Comparison of ENCODE assay signal across 22 cellular contexts in genomic region chr7:127673902-127674301, GRCh38. TPM values are rescaled to one million over a fixed set of nuclear protein-coding genes. Genes with fewer than 3 reads are reported as not detected.
DNase-seq lines count a peak whose midpoint lies in the region; ATAC-seq and TF ChIP-seq lines count a peak whose summit lies in the region.
"Had no signal": no experiment of that assay in that cellular context is flagged by ENCODE, and none has a peak within 500 bp of the region (broad histone marks: within the 10 kb centered on the region; RNA-seq: fewer than 3 reads in every experiment).

No MANE protein-coding gene starts in this region.

- H3K4me1 ChIP-seq in GM23338 (ENCODE audit: insufficient read depth), result peaks cover 48% of the 10 kb centered on the region
- H3K4me1 ChIP-seq: colonic mucosa had no signal

- H3K4me2 ChIP-seq in GM23338, result peak overlapping the region; percentile 24; the same call in 1 of the 2 replicates

- H3K27me3 Mint-ChIP-seq in GM23338 (ENCODE audit: insufficient read depth, low read depth, poor library complexity) (peaks cover 13% of the 10 kb centered on the region), osteocyte (ENCODE audit: unreplicated experiment) (no peaks in the 10 kb centered on the region)
- no peaks in the 10 kb centered on the region for H3K27me3 Mint-ChIP-seq in activated T-helper 2 cell treated with anti-CD3 and anti-CD28 coated beads, Interferon-gamma antibody, Interleukin-2, Interleukin-4, amounts not matched to agents 10 μg/mL and 5 μg/mL and 100 μg/mL, durations not matched to agents 14 hours and 24 hours and 36 hours (ENCODE audit: low read depth)
- H3K27me3 Mint-ChIP-seq: activated naive CD4-positive, alpha-beta T cell treated with anti-CD3 and anti-CD28 coated beads, Interleukin-2, amount 50 U/mL, for 24 hours; CD4-positive, alpha-beta T cell; T-cell had no signal

- H4K20me1 ChIP-seq in GM23338 (replicated peaks; ENCODE audit: insufficient read depth), result peaks cover 24% of the 10 kb centered on the region

- peaks cover 5% of the 10 kb centered on the region; the same call in 1 of the 2 replicates for H3K36me3 ChIP-seq in GM23338 (ENCODE audit: insufficient read depth)
- H3K36me3 ChIP-seq: colonic mucosa, neutrophil, suprapubic skin had no signal

- TF ChIP-seq CTCF in GM23338 (conservative IDR thresholded peaks at IDR 0.05; ENCODE audit: low read depth in 2 of 2), result no peak
- no peak for TF ChIP-seq CTCF in fibroblast of mammary gland (conservative IDR thresholded peaks at IDR 0.05; ENCODE audit: control insufficient read depth, insufficient read depth, low read depth, low read length)
- no peak for TF ChIP-seq CTCF in osteocyte (IDR thresholded peaks at IDR 0.05)

- H3K27ac ChIP-seq in GM23338 (ENCODE audit: low read depth), result peak overlapping the region; percentile 74
- H3K27ac ChIP-seq: colonic mucosa, gastrocnemius medialis, neutrophil, suprapubic skin had no signal

- H3K79me2 ChIP-seq in GM23338 (replicated peaks; ENCODE audit: insufficient read depth), result peaks cover 100% of the 10 kb centered on the region

- intact Hi-C loops in activated T-helper 2 cell treated with anti-CD3 and anti-CD28 coated beads, Interferon-gamma antibody, Interleukin-2, Interleukin-4, amounts not matched to agents 10 μg/mL and 5 μg/mL and 100 μg/mL, durations not matched to agents 14 hours and 24 hours and 36 hours (cut with micrococcal nuclease), result no loop called here

- ATAC-seq in GM23338 (peak; percentile 78), GM21390 (IDR thresholded peaks at IDR 0.05; ENCODE audit: unreplicated experiment) (no peak), HG02571 (IDR thresholded peaks at IDR 0.05; ENCODE audit: unreplicated experiment) (no peak)
- ATAC-seq: gastrocnemius medialis, T-cell had no signal

- H3K9me3 Mint-ChIP-seq in GM23338 (no peaks in the 10 kb centered on the region), osteocyte (ENCODE audit: unreplicated experiment) (no peaks in the 10 kb centered on the region)
- H3K9me3 Mint-ChIP-seq in activated T-helper 2 cell treated with anti-CD3 and anti-CD28 coated beads, Interferon-gamma antibody, Interleukin-2, Interleukin-4, amounts not matched to agents 10 μg/mL and 5 μg/mL and 100 μg/mL, durations not matched to agents 14 hours and 24 hours and 36 hours, result no peaks in the 10 kb centered on the region
- H3K9me3 Mint-ChIP-seq: activated naive CD4-positive, alpha-beta T cell treated with anti-CD3 and anti-CD28 coated beads, Interleukin-2, amount 50 U/mL, for 24 hours had no signal

- H3K27ac Mint-ChIP-seq in GM23338 (peak overlapping the region; percentile 67), osteocyte (ENCODE audit: unreplicated experiment) (peak overlapping the region; percentile 27)
- peak overlapping the region; percentile 55 for H3K27ac Mint-ChIP-seq in activated T-helper 2 cell treated with anti-CD3 and anti-CD28 coated beads, Interferon-gamma antibody, Interleukin-2, Interleukin-4, amounts not matched to agents 10 μg/mL and 5 μg/mL and 100 μg/mL, durations not matched to agents 14 hours and 24 hours and 36 hours
- H3K27ac Mint-ChIP-seq: activated naive CD4-positive, alpha-beta T cell treated with anti-CD3 and anti-CD28 coated beads, Interleukin-2, amount 50 U/mL, for 24 hours; CD4-positive, alpha-beta T cell; T-cell had no signal

- DNase-seq in GM23338 (ENCODE audit: low spot score) (peak; percentile 54), fibroblast of mammary gland (ENCODE audit: low read depth) (peak; percentile 20), osteocyte (ENCODE audit: extremely low spot score, unreplicated experiment) (no peak), NOMO-1 treated with DMSO at 0.1 percent for 48 hours (lab: John Stamatoyannopoulos, UW; ENCODE audit: unreplicated experiment) (no peak)
- no peak for DNase-seq in activated T-helper 2 cell treated with anti-CD3 and anti-CD28 coated beads, Interferon-gamma antibody, Interleukin-2, Interleukin-4, amounts not matched to agents 10 μg/mL and 5 μg/mL and 100 μg/mL, durations not matched to agents 14 hours and 24 hours and 36 hours (ENCODE audit: low spot score)
- no peak for DNase-seq in activated CD4-positive, alpha-beta T cell treated with anti-CD3 and anti-CD28 coated beads for 1 hour
- DNase-seq: activated CD4-positive, alpha-beta T cell treated with anti-CD3 and anti-CD28 coated beads, Interleukin-2, amount 50 U/mL, for 48 hours; CD4-positive, alpha-beta T cell; colonic mucosa; gastrocnemius medialis; KG1; MV-4-11; NCI-H187 treated with DMSO at 0.1 percent for 48 hours; NCI-H510A treated with DMSO at 0.1 percent for 48 hours; retina; T-cell had no signal

- H3F3A ChIP-seq in GM23338 (replicated peaks; ENCODE audit: low read depth), result no peaks in the 10 kb centered on the region; the same call in 1 of the 2 replicates

- H3K4me3 Mint-ChIP-seq in GM23338, result peak overlapping the region; percentile 38; the same call in 1 of the 3 replicates
- no peak overlapping the region for H3K4me3 Mint-ChIP-seq in activated T-helper 2 cell treated with anti-CD3 and anti-CD28 coated beads, Interferon-gamma antibody, Interleukin-2, Interleukin-4, amounts not matched to agents 10 μg/mL and 5 μg/mL and 100 μg/mL, durations not matched to agents 14 hours and 24 hours and 36 hours (ENCODE audit: low read depth)
- no peak overlapping the region for H3K4me3 Mint-ChIP-seq in osteocyte (ENCODE audit: unreplicated experiment)
- H3K4me3 Mint-ChIP-seq: activated naive CD4-positive, alpha-beta T cell treated with anti-CD3 and anti-CD28 coated beads, Interleukin-2, amount 50 U/mL, for 24 hours; CD4-positive, alpha-beta T cell; T-cell had no signal

- H3K4me3 ChIP-seq in GM23338 (no peak overlapping the region), fibroblast of mammary gland (ENCODE audit: control insufficient read depth, low read depth, low read length) (no peak overlapping the region)
- H3K4me3 ChIP-seq: colonic mucosa, gastrocnemius medialis, suprapubic skin had no signal

- no peaks in the 10 kb centered on the region for H3K9me2 ChIP-seq in GM23338 (ENCODE audit: insufficient read depth)

- H3K27me3 ChIP-seq in GM23338 (ENCODE audit: insufficient read depth), result no peaks in the 10 kb centered on the region
- H3K27me3 ChIP-seq: colonic mucosa, gastrocnemius medialis, neutrophil, suprapubic skin had no signal

- H3K4me1 Mint-ChIP-seq in GM23338 (peaks cover 52% of the 10 kb centered on the region), osteocyte (ENCODE audit: unreplicated experiment) (peaks cover 26% of the 10 kb centered on the region)
- H3K4me1 Mint-ChIP-seq in activated T-helper 2 cell treated with anti-CD3 and anti-CD28 coated beads, Interferon-gamma antibody, Interleukin-2, Interleukin-4, amounts not matched to agents 10 μg/mL and 5 μg/mL and 100 μg/mL, durations not matched to agents 14 hours and 24 hours and 36 hours (ENCODE audit: low read depth), result peaks cover 31% of the 10 kb centered on the region

- H3K36me3 Mint-ChIP-seq in GM23338 (ENCODE audit: low read depth) (peaks cover 35% of the 10 kb centered on the region), osteocyte (ENCODE audit: unreplicated experiment) (peaks cover 14% of the 10 kb centered on the region)
- H3K36me3 Mint-ChIP-seq in activated T-helper 2 cell treated with anti-CD3 and anti-CD28 coated beads, Interferon-gamma antibody, Interleukin-2, Interleukin-4, amounts not matched to agents 10 μg/mL and 5 μg/mL and 100 μg/mL, durations not matched to agents 14 hours and 24 hours and 36 hours (ENCODE audit: low read depth), result peaks cover 63% of the 10 kb centered on the region

- no peak overlapping the region for H2AFZ ChIP-seq in GM23338

TF ChIP-seq in GM23338, 12 proteins besides CTCF, POLR2A, EP300 and RAD21:
- no peak for TF ChIP-seq NANOG (IDR thresholded peaks at IDR 0.05; ENCODE audit: borderline replicate concordance)
- no peak for TF ChIP-seq JUNB (IDR thresholded peaks at IDR 0.05; ENCODE audit: unreplicated experiment)
- TF ChIP-seq REST (IDR thresholded peaks at IDR 0.05; ENCODE audit: unreplicated experiment), result no peak
- TF ChIP-seq EZH2phosphoT487 (IDR thresholded peaks at IDR 0.05; ENCODE audit: unreplicated experiment), result no peak
- TF ChIP-seq EZH2 (IDR thresholded peaks at IDR 0.05; ENCODE audit: low read depth, unreplicated experiment), result no peak

RNA-seq across cellular contexts. Expression of gene SND1, which starts 21.9 kb away (rescaled TPM):
- 236 and 254 TPM in 2 replicates for total RNA-seq in GM23338 (2014; rRNA removed; shearing (Covaris generic))
- polyA plus RNA-seq in GM23338 (2016; fragmentation: Nextera tagmentation; extraction: Ambion mirVana), result 107 and 112 TPM in 2 replicates
- total RNA-seq in activated T-helper 2 cell treated with anti-CD3 and anti-CD28 coated beads, Interferon-gamma antibody, Interleukin-2, Interleukin-4, amounts not matched to agents 10 μg/mL and 5 μg/mL and 100 μg/mL, durations not matched to agents 14 hours and 24 hours and 36 hours, result 311 TPM in 2 replicates
- total RNA-seq in osteocyte, result 227 and 229 TPM in 2 replicates

RNA-seq across cellular contexts. Expression of gene PAX4, which starts 56.0 kb away (rescaled TPM):
- total RNA-seq in GM23338 (2014; rRNA removed; shearing (Covaris generic)), result not detected in 2 replicates
- polyA plus RNA-seq in GM23338 (2016; fragmentation: Nextera tagmentation; extraction: Ambion mirVana), result not detected in 2 replicates
- total RNA-seq in activated T-helper 2 cell treated with anti-CD3 and anti-CD28 coated beads, Interferon-gamma antibody, Interleukin-2, Interleukin-4, amounts not matched to agents 10 μg/mL and 5 μg/mL and 100 μg/mL, durations not matched to agents 14 hours and 24 hours and 36 hours, result not detected in 2 replicates
- total RNA-seq in osteocyte, result not detected in 2 replicates
- total RNA-seq: CD4-positive, alpha-beta T cell; gastrocnemius medialis; mucosa of gallbladder; suprapubic skin; T-cell had no signal

Comparison
In these comparisons a context has a peak if more than half of its experiments do, and no peak if none do; other contexts are left out.
1. DNase-seq: peak in GM23338 (single experiment) and fibroblast of mammary gland (single experiment); none in activated T-helper 2 cell treated with anti-CD3 and anti-CD28 coated beads, Interferon-gamma antibody, Interleukin-2, Interleukin-4, amounts not matched to agents 10 μg/mL and 5 μg/mL and 100 μg/mL, durations not matched to agents 14 hours and 24 hours and 36 hours (single experiment), osteocyte (single experiment), activated CD4-positive, alpha-beta T cell treated with anti-CD3 and anti-CD28 coated beads for 1 hour (single experiment) and NOMO-1 treated with DMSO at 0.1 percent for 48 hours (single experiment).
2. Peak in every context shown above with its lines, with median percentiles within 50 percentile points of each other: H3K27ac Mint-ChIP-seq.